In the genomic region with DNA sequence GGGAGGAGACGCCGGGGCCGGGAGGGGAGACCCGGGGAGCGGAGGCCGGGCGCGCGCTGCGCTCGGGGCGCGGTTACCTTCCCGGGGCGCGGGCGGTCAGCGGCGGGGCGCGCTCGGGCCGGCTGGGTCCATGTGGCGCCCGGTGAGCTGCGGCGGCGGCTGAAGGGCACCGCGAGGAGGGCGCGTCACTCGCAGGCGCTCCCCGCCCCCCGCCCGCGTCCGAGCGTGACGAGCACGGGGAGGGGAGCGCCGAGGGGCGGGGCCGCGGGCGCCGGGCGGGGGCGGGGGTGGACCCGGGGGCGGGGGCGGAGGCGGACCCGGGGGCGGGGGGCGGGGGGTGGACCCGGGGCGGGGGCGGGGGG, we compare ENCODE assay signal across 8 cellular contexts. TPM values are rescaled to one million over a fixed set of nuclear protein-coding genes. Genes with fewer than 3 reads are reported as not detected.
A peak's percentile ranks its signal among the peaks of the same experiment; 100 is the strongest.
DNase-seq lines count a peak whose midpoint lies in the region; ATAC-seq and TF ChIP-seq lines count a peak whose summit lies in the region.

Gene CPLX1 (minus strand): TSS at position 161 of the 362 bp plus-strand sequence. CDS start 1,607 bp downstream, outside the sequence.

- ATAC-seq in HG03565 (IDR thresholded peaks at IDR 0.05; ENCODE audit: unreplicated experiment) = no peak

- H3K9me3 ChIP-seq in A673 (ENCODE audit: low read depth, low read length, poor library complexity, severe bottlenecking) = no peaks in the 10 kb centered on the region
- H3K9me3 ChIP-seq in ES-I3 (ENCODE audit: control insufficient read depth, insufficient read depth, low read length) = no peaks in the 10 kb centered on the region
- H3K9me3 ChIP-seq in WERI-Rb-1 (ENCODE audit: severe bottlenecking) = peaks cover 3% of the 10 kb centered on the region
- peaks cover 0 to 7% (median 0%) of the 10 kb centered on the region in 4 donors for H3K9me3 ChIP-seq in tibial nerve

- no peak for TF ChIP-seq POLR2A in tibial nerve (IDR thresholded peaks at IDR 0.05)

- H3K9ac ChIP-seq in ES-I3 (ENCODE audit: low read depth, low read length) = peak within 1 kb of the TSS; percentile 45; the same call in 1 of the 2 replicates

- H3K36me3 ChIP-seq in A673 (ENCODE audit: insufficient read depth, low read length, poor library complexity, severe bottlenecking) = no peaks in the 10 kb centered on the region
- no peaks in the 10 kb centered on the region for H3K36me3 ChIP-seq in ES-I3 (ENCODE audit: insufficient read depth, low read length)
- H3K36me3 ChIP-seq in WERI-Rb-1 = peaks cover 38% of the 10 kb centered on the region
- H3K36me3 ChIP-seq in urinary bladder (ENCODE audit: insufficient read depth) = no peaks in the 10 kb centered on the region
- no peaks in the 10 kb centered on the region for H3K36me3 ChIP-seq in tibial nerve

- H3K4me1 ChIP-seq in A673 (ENCODE audit: insufficient read depth, low read length, poor library complexity, severe bottlenecking) (peaks cover 6% of the 10 kb centered on the region), ES-I3 (ENCODE audit: insufficient read depth, low read length) (no peaks in the 10 kb centered on the region; the same call in 1 of the 2 replicates), urinary bladder (ENCODE audit: insufficient read depth) (peaks cover 3% of the 10 kb centered on the region), tibial nerve (peaks cover 0 to 23% (median 6%) of the 10 kb centered on the region in 4 donors)

- WGBS in urinary bladder = under 1% methylated on average over 40 of the region's 61 CpGs
- 0 to 3% methylated on average over 14 to 15 of the region's 61 CpGs for WGBS in tibial nerve, 2 donors

- no peak for TF ChIP-seq CTCF in A673 (conservative IDR thresholded peaks at IDR 0.05; ENCODE audit: low read depth, low read length)
- TF ChIP-seq CTCF in WERI-Rb-1 (IDR thresholded peaks at IDR 0.05; ENCODE audit: low read depth, low read length) = no peak
- no peak for TF ChIP-seq CTCF in tibial nerve (IDR thresholded peaks at IDR 0.05)

- POLR2A ChIA-PET in A673 (lab: Charles Lee; ENCODE audit: low non-redundant PET) = no interaction called here

- DNase-seq in A673 (ENCODE audit: low spot score) = peak; percentile 62
- peak; percentile 77 for DNase-seq in WERI-Rb-1
- DNase-seq in islet precursor cell = peak; percentile 64
- DNase-seq in tibial nerve (ENCODE audit: low spot score in 2 of 2) = no peak
- DNase-seq in T-helper 9 cell = no peak

- no TSS peak for BruUV-seq in A673 (replicated peaks; lab: Mats Ljungman, UMichigan)

- intact Hi-C loops in A673 (cut with micrococcal nuclease; ENCODE audit: unreplicated experiment) = no loop called here

- H3K27ac ChIP-seq in A673 (ENCODE audit: low read depth, low read length, poor library complexity, severe bottlenecking) = no peak within 1 kb of the TSS
- peak within 1 kb of the TSS; percentile 88 for H3K27ac ChIP-seq in WERI-Rb-1
- H3K27ac ChIP-seq in urinary bladder (ENCODE audit: low read depth) = no peak within 1 kb of the TSS
- no peak within 1 kb of the TSS for H3K27ac ChIP-seq in tibial nerve

- peaks cover 15% of the 10 kb centered on the region for H3K27me3 ChIP-seq in A673 (replicated peaks; ENCODE audit: insufficient read depth, low read depth, low read length, poor library complexity)
- H3K27me3 ChIP-seq in WERI-Rb-1 (ENCODE audit: insufficient read depth, low read depth, severe bottlenecking) = no peaks in the 10 kb centered on the region
- peaks cover 0 to 92% of the 10 kb centered on the region in 2 donors for H3K27me3 ChIP-seq in tibial nerve

- no peak for TF ChIP-seq EP300 in tibial nerve (IDR thresholded peaks at IDR 0.05)

- CTCF ChIA-PET in A673 (lab: Charles Lee) = no interaction called here

- peak within 1 kb of the TSS; percentile 46 for H3K4me3 ChIP-seq in A673 (ENCODE audit: low read depth, low read length, poor library complexity, severe bottlenecking)
- H3K4me3 ChIP-seq in WERI-Rb-1 (ENCODE audit: low read depth, low read length) = peak within 1 kb of the TSS; percentile 58
- H3K4me3 ChIP-seq in urinary bladder (ENCODE audit: low read depth, low read length) = peak within 1 kb of the TSS; percentile 52
- peak within 1 kb of the TSS in 2 of 4 donors; percentile 29 to 49 for H3K4me3 ChIP-seq in tibial nerve

RNA-seq across cellular contexts. Expression of gene CPLX1, which starts in this region (rescaled TPM):
- total RNA-seq in A673 (2021) = 4.6 and 6.6 TPM in 2 replicates
- total RNA-seq in urinary bladder = 0.48 TPM
- polyA plus RNA-seq in urinary bladder = 3.6 TPM
- 1 to 10 TPM in 3 of 4 donors, not detected in 1; 1.8 to 2.4 (median 2.4) TPM for total RNA-seq in tibial nerve

Comparison
In these comparisons a context has a peak if more than half of its experiments do, and no peak if none do; other contexts are left out.
1. DNase-seq: peak in A673 (single experiment), WERI-Rb-1 (single experiment) and islet precursor cell (single experiment); none in tibial nerve (0 of 2) and T-helper 9 cell (single experiment).